In the genomic region with DNA sequence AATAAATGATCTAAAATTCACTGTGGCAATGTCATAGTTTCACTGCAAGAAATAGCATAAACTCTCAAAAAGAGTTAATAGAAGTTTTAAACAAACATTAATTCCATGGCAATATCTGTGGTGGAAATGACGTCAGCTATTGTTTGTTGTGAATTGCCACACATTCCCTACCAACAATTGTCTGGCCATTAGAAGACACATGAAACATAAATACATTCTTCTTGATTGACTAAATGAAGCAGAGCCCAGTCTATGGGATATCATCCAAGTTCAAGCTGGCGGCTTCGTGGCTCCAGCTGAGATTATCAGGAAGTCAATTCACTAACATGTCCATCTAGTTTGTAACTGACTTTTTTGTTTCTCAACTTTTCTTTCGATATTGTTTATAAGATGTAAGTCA, we compare ENCODE assay signal across 13 cellular contexts.
DNase-seq lines count a peak whose midpoint lies in the region; ATAC-seq and TF ChIP-seq lines count a peak whose summit lies in the region.
"Had no signal": no experiment of that assay in that cellular context is flagged by ENCODE, and none has a peak within 500 bp of the region (broad histone marks: within the 10 kb centered on the region; RNA-seq: fewer than 3 reads in every experiment).

No MANE protein-coding gene starts in this region.

- H2BK120ac ChIP-seq in H9 (ENCODE audit: low read depth, low read length, poor library complexity, severe bottlenecking), result no peak overlapping the region

- H3K9me3 ChIP-seq in AG04450 (ENCODE audit: control insufficient read depth, insufficient read depth, low read length) (no peaks in the 10 kb centered on the region), right cardiac atrium (ENCODE audit: control insufficient read depth, low read length) (no peaks in the 10 kb centered on the region), SK-N-SH (no peaks in the 10 kb centered on the region), H9 (ENCODE audit: control insufficient read depth, low read depth, low read length) (no peaks in the 10 kb centered on the region)

- H4K20me1 ChIP-seq in SK-N-SH (ENCODE audit: insufficient read depth) (no peaks in the 10 kb centered on the region), H9 (ENCODE audit: control insufficient read depth, insufficient read depth, insufficient read length) (no peaks in the 10 kb centered on the region)

- no peak overlapping the region for H4K5ac ChIP-seq in H9 (ENCODE audit: insufficient read length, low read depth, low read length)

- BruUV-seq in Calu3 (replicated peaks; lab: Mats Ljungman, UMichigan), result no TSS peak

- no peak overlapping the region for H2AK5ac ChIP-seq in H9 (ENCODE audit: insufficient read length, low read length)

- H2AFZ ChIP-seq in SK-N-SH (ENCODE audit: low read depth) (no peak overlapping the region), H9 (ENCODE audit: low read length) (no peak overlapping the region)

- H3K9ac ChIP-seq in SK-N-SH, result no peak overlapping the region
- H3K9ac ChIP-seq in H9 (ENCODE audit: extremely low read depth, insufficient read length, low read length), result no peak overlapping the region

- no peak overlapping the region for H3K56ac ChIP-seq in H9 (ENCODE audit: insufficient read length, low read depth, low read length)

- no peak overlapping the region for H3K4ac ChIP-seq in H9 (ENCODE audit: low read depth, low read length)

- H3K23me2 ChIP-seq in H9 (ENCODE audit: insufficient read length, low read depth, low read length, poor library complexity, severe bottlenecking), result no peaks in the 10 kb centered on the region

- H3K27me3 ChIP-seq in AG04450 (ENCODE audit: control insufficient read depth, insufficient read depth, low read length) (no peaks in the 10 kb centered on the region), right cardiac atrium (ENCODE audit: control insufficient read depth, insufficient read depth) (no peaks in the 10 kb centered on the region), SK-N-SH (ENCODE audit: insufficient read depth) (peaks cover 7% of the 10 kb centered on the region; the same call in 1 of the 2 replicates), H9 (ENCODE audit: insufficient read depth, low read length) (no peaks in the 10 kb centered on the region)

- TF ChIP-seq EP300 in SK-N-SH (IDR thresholded peaks at IDR 0.05; ENCODE audit: borderline replicate concordance in 1 of 2, low read depth in 1 of 2, low read length in 1 of 2), result no peak

- H3K27ac ChIP-seq in AG04450 (ENCODE audit: low read depth, low read length), result no peak overlapping the region
- no peak overlapping the region for H3K27ac ChIP-seq in right cardiac atrium (ENCODE audit: low read length)
- no peak overlapping the region for H3K27ac ChIP-seq in SK-N-SH (ENCODE audit: low read depth in 2 of 2, low read length in 1 of 2)
- H3K27ac ChIP-seq in H9 (ENCODE audit: insufficient read length, low read depth, low read length), result no peak overlapping the region

- H2BK15ac ChIP-seq in H9 (ENCODE audit: low read depth, low read length), result no peak overlapping the region

- H3K9me2 ChIP-seq in SK-N-SH, result no peaks in the 10 kb centered on the region

- peak; percentile 41 to 71 for ATAC-seq in right cardiac atrium
- ATAC-seq: stimulated activated effector memory CD8-positive, alpha-beta T cell treated with anti-CD3 and anti-CD28 coated beads, Interleukin-12 subunit alpha, Interleukin-12 subunit beta, amount 100 ng/mL, for 72 hours had no signal

- H3K4me2 ChIP-seq in SK-N-SH, result no peak overlapping the region
- H3K4me2 ChIP-seq in H9 (ENCODE audit: insufficient read depth, insufficient read length, low read length), result no peak overlapping the region

- WGBS in right cardiac atrium, result 50% methylated on average over 4 of the region's 4 CpGs
- WGBS in SK-N-SH (ENCODE audit: low lambda C conversion rate), result 27% methylated on average over 4 of the region's 4 CpGs
- WGBS in H9 (ENCODE audit: extremely low coverage, insufficient read length, low lambda C conversion rate), result no CpG with 5 or more reads among the region's 4 CpGs

- no peaks in the 10 kb centered on the region for H3K27me3 Mint-ChIP-seq in Calu3 (ENCODE audit: unreplicated experiment)
- H3K27me3 Mint-ChIP-seq in H9 (ENCODE audit: low read depth), result no peaks in the 10 kb centered on the region

- no peak overlapping the region for H2BK20ac ChIP-seq in H9 (ENCODE audit: low read depth, low read length, poor library complexity, severe bottlenecking)

- H2BK5ac ChIP-seq in H9 (ENCODE audit: insufficient read length, low read length), result no peak overlapping the region

- H3T11ph ChIP-seq in H9 (ENCODE audit: low read length), result no peak overlapping the region

- intact Hi-C loops in right cardiac atrium (cut with DNase I) (no loop called here), Calu3 (cut with micrococcal nuclease; ENCODE audit: unreplicated experiment) (no loop called here)

- no peaks in the 10 kb centered on the region for H3K79me1 ChIP-seq in H9 (ENCODE audit: insufficient read depth, low read depth, low read length, poor library complexity, severe bottlenecking)

- H3K36me3 Mint-ChIP-seq in Calu3 (ENCODE audit: insufficient read depth, unreplicated experiment) (no peaks in the 10 kb centered on the region), H9 (ENCODE audit: insufficient read depth in 1 of 3, low read depth in 3 of 3) (peaks cover 0 to 10% (median 0%) of the 10 kb centered on the region in 3 experiments; a peak in 3 of 7 replicates)
- H3K36me3 Mint-ChIP-seq: stimulated activated effector memory CD8-positive, alpha-beta T cell treated with anti-CD3 and anti-CD28 coated beads, Interleukin-12 subunit alpha, Interleukin-12 subunit beta, amount 100 ng/mL, for 72 hours had no signal

- H4K91ac ChIP-seq in H9 (ENCODE audit: insufficient read length, low read depth, low read length), result no peak overlapping the region

- DNase-seq in AG04450 (ENCODE audit: low read depth, low spot score) (peak; percentile 73), HT1080 (ENCODE audit: low read depth) (peak; percentile 44), dermis microvascular lymphatic vessel endothelial cell (ENCODE audit: low read depth in 2 of 2) (peak; percentile 95 to 96), right cardiac atrium (peak; percentile 37 to 63 (median 51)), SK-N-SH (no peak), Calu3 (no peak), H9 (no peak)
- no peak for DNase-seq in activated T-cell treated with anti-CD3 and anti-CD28 coated beads, Interleukin-2, amount 50 U/mL, for 1 hour
- DNase-seq: AML-193; amniotic stem cell; effector memory CD4-positive, alpha-beta T cell; SW 1271 had no signal

- no peak overlapping the region for H2BK12ac ChIP-seq in H9 (ENCODE audit: insufficient read length, low read depth, low read length)

- no peak overlapping the region for H3K18ac ChIP-seq in H9 (ENCODE audit: insufficient read length, low read depth, low read length)

- CTCF ChIA-PET in AG04450 (lab: Charles Lee) (interaction anchor here (3.6 kb wide), 1 partner anchor 29 kb away, joined by 12 read pairs; no protein-coding TSS in a partner anchor), SK-N-SH (lab: Yijun Ruan, JAX) (no interaction called here), Calu3 (lab: Charles Lee) (no interaction called here)

- H3K36me3 ChIP-seq in SK-N-SH (replicated peaks in 1 of 2; ENCODE audit: control insufficient read depth in 1 of 2, insufficient read depth in 2 of 2, low read length in 1 of 2), result no peaks in the 10 kb centered on the region

- no peak overlapping the region for H4K8ac ChIP-seq in H9 (replicated peaks; ENCODE audit: insufficient read length, low read depth, low read length)

- TF ChIP-seq CTCF in AG04450 (IDR thresholded peaks at IDR 0.05; ENCODE audit: low read depth, low read length) (no peak), SK-N-SH (IDR thresholded peaks at IDR 0.05) (no peak), Calu3 (IDR thresholded peaks at IDR 0.05; ENCODE audit: unreplicated experiment) (no peak), H9 (conservative IDR thresholded peaks at IDR 0.05) (no peak)

- no peak overlapping the region for H3K14ac ChIP-seq in H9 (ENCODE audit: insufficient read depth, low read length)

- peaks cover 3% of the 10 kb centered on the region for H3F3A ChIP-seq in SK-N-SH (replicated peaks; ENCODE audit: insufficient read depth)

- TF ChIP-seq RAD21 in SK-N-SH (IDR thresholded peaks at IDR 0.05; ENCODE audit: low read length), result no peak

- POLR2A ChIA-PET in AG04450 (lab: Yijun Ruan, JAX), result interaction anchor here (0.7 kb wide), 1 partner anchor 23 kb away, joined by 9 read pairs; no protein-coding TSS in a partner anchor
- POLR2A ChIA-PET in SK-N-SH (lab: Yijun Ruan, JAX), result no interaction called here

- H3K4me1 Mint-ChIP-seq in Calu3 (ENCODE audit: low read depth, unreplicated experiment) (no peaks in the 10 kb centered on the region), H9 (peaks cover 12 to 23% of the 10 kb centered on the region in 2 experiments)
- H3K4me1 Mint-ChIP-seq: stimulated activated effector memory CD8-positive, alpha-beta T cell treated with anti-CD3 and anti-CD28 coated beads, Interleukin-12 subunit alpha, Interleukin-12 subunit beta, amount 100 ng/mL, for 72 hours had no signal

- H3K23ac ChIP-seq in H9 (ENCODE audit: insufficient read length, low read depth, low read length), result no peak overlapping the region

- H3K4me1 ChIP-seq in right cardiac atrium (ENCODE audit: control insufficient read depth, insufficient read depth, low read length) (no peaks in the 10 kb centered on the region), SK-N-SH (ENCODE audit: control insufficient read depth in 1 of 2, insufficient read depth in 2 of 2, low read depth in 1 of 2, low read length in 1 of 2) (no peaks in the 10 kb centered on the region), H9 (ENCODE audit: insufficient read depth, low read length) (no peaks in the 10 kb centered on the region)

- no peak overlapping the region for H3K4me3 ChIP-seq in AG04450 (ENCODE audit: low read depth, low read length)
- no peak overlapping the region for H3K4me3 ChIP-seq in right cardiac atrium (ENCODE audit: low read length)
- no peak overlapping the region for H3K4me3 ChIP-seq in SK-N-SH (ENCODE audit: low read depth in 2 of 2, low read length in 1 of 2)

- H3K79me2 ChIP-seq in SK-N-SH (ENCODE audit: insufficient read depth) (no peaks in the 10 kb centered on the region), H9 (ENCODE audit: insufficient read depth, low read length) (no peaks in the 10 kb centered on the region)

- H3K9me3 Mint-ChIP-seq in Calu3 (ENCODE audit: low read depth, unreplicated experiment) (peaks cover 3% of the 10 kb centered on the region), H9 (no peaks in the 10 kb centered on the region; a peak in 1 of 5 replicates)

- H3K4me3 Mint-ChIP-seq in Calu3 (ENCODE audit: low read depth, unreplicated experiment) (no peak overlapping the region), H9 (no peak overlapping the region)
- H3K4me3 Mint-ChIP-seq: stimulated activated effector memory CD8-positive, alpha-beta T cell treated with anti-CD3 and anti-CD28 coated beads, Interleukin-12 subunit alpha, Interleukin-12 subunit beta, amount 100 ng/mL, for 72 hours had no signal

- H3K27ac Mint-ChIP-seq in Calu3 (ENCODE audit: unreplicated experiment) (no peak overlapping the region), H9 (no peak overlapping the region)
- H3K27ac Mint-ChIP-seq: stimulated activated effector memory CD8-positive, alpha-beta T cell treated with anti-CD3 and anti-CD28 coated beads, Interleukin-12 subunit alpha, Interleukin-12 subunit beta, amount 100 ng/mL, for 72 hours had no signal

TF ChIP-seq in SK-N-SH, 30 proteins besides CTCF, POLR2A, EP300 and RAD21 (continues in another document):
- TF ChIP-seq EZH2phosphoT487 (IDR thresholded peaks at IDR 0.05; ENCODE audit: borderline replicate concordance, low read depth), result no peak
- TF ChIP-seq NRF1 (IDR thresholded peaks at IDR 0.05; ENCODE audit: low read depth, low read length), result no peak

Comparison
In these comparisons a context has a peak if more than half of its experiments do, and no peak if none do; other contexts are left out.
1. DNase-seq: peak in AG04450 (single experiment), HT1080 (single experiment), dermis microvascular lymphatic vessel endothelial cell (2 of 2) and right cardiac atrium (3 of 3); none in activated T-cell treated with anti-CD3 and anti-CD28 coated beads, Interleukin-2, amount 50 U/mL, for 1 hour (single experiment), SK-N-SH (single experiment), Calu3 (single experiment) and H9 (single experiment).